In genomic region chr3:23879485-23879884, GRCh38 we compare ENCODE assay signal across 26 cellular contexts.
"Had no signal": no experiment of that assay in that cellular context is flagged by ENCODE, and none has a peak within 500 bp of the region (broad histone marks: within the 10 kb centered on the region; RNA-seq: fewer than 3 reads in every experiment).

No MANE protein-coding gene starts in this region.

- H3K4me3 ChIP-seq: heart right ventricle, hepatocyte, left ventricle myocardium inferior, lung, ovary, right atrium auricular region, right lobe of liver, suprapubic skin, thoracic aorta, tibial artery, uterus had no signal

- H3K9me3 ChIP-seq: heart right ventricle, left ventricle myocardium inferior, neutrophil, ovary, right atrium auricular region, right lobe of liver, suprapubic skin, thoracic aorta, tibial artery, uterus had no signal

- DNase-seq: heart right ventricle; islet precursor cell; left ventricle myocardium inferior; mesendoderm; naive B cell; natural killer cell; ovary; right lobe of liver; stimulated activated CD4-positive, alpha-beta T cell treated with anti-CD3 and anti-CD28 coated beads, Interleukin-12 subunit alpha, Interleukin-12 subunit beta, amount 100 ng/mL, for 4 hours; stimulated activated CD4-positive, alpha-beta T cell treated with anti-CD3 and anti-CD28 coated beads, Interleukin-15, amount 100 ng/mL, for 24 hours; stimulated activated CD4-positive, alpha-beta T cell treated with anti-CD3 and anti-CD28 coated beads, Interleukin-2, amount 100 ng/mL, for 24 hours; stimulated activated CD4-positive, alpha-beta T cell treated with anti-CD3 and anti-CD28 coated beads, Interleukin-4, amount 100 ng/mL, for 1 hour; stimulated activated naive CD4-positive, alpha-beta T cell; tibial artery; uterus had no signal

- ATAC-seq: heart right ventricle, natural killer cell, right lobe of liver had no signal

- H3K4me3 Mint-ChIP-seq: mesothelial cell of epicardium; natural killer cell; neural crest cell; stimulated activated naive CD8-positive, alpha-beta T cell treated with anti-CD3 and anti-CD28 coated beads, Interleukin-15, Interleukin-2, amounts not matched to agents 100 ng/mL and 50 ng/mL, for 24 hours; type B pancreatic cell had no signal

- H3K27ac ChIP-seq: heart right ventricle, hepatocyte, left ventricle myocardium inferior, ovary, right atrium auricular region, right lobe of liver, suprapubic skin, thoracic aorta, tibial artery, uterus had no signal

- H3K27me3 ChIP-seq: heart right ventricle, hepatocyte, neutrophil, ovary, right atrium auricular region, right lobe of liver, suprapubic skin, tibial artery, uterus had no signal

- H3K36me3 Mint-ChIP-seq: natural killer cell had no signal

- H3K27me3 Mint-ChIP-seq: naive B cell; progenitor cell of endocrine pancreas; stimulated activated naive CD8-positive, alpha-beta T cell treated with anti-CD3 and anti-CD28 coated beads, Interleukin-15, Interleukin-2, amounts not matched to agents 100 ng/mL and 50 ng/mL, for 24 hours; type B pancreatic cell had no signal

- H3K9me3 Mint-ChIP-seq: natural killer cell; stimulated activated naive CD8-positive, alpha-beta T cell treated with anti-CD3 and anti-CD28 coated beads, Interleukin-15, Interleukin-2, amounts not matched to agents 100 ng/mL and 50 ng/mL, for 24 hours; type B pancreatic cell had no signal

- H3K27ac Mint-ChIP-seq: mesothelial cell of epicardium; progenitor cell of endocrine pancreas; stimulated activated naive CD8-positive, alpha-beta T cell treated with anti-CD3 and anti-CD28 coated beads, Interleukin-15, Interleukin-2, amounts not matched to agents 100 ng/mL and 50 ng/mL, for 24 hours; type B pancreatic cell had no signal

- H3K36me3 ChIP-seq: left ventricle myocardium inferior, ovary, right lobe of liver, suprapubic skin, thoracic aorta, uterus had no signal
